Comparison of ENCODE assay signal across 8 cellular contexts in genomic region chr2:235135990-235136561, GRCh38.
DNase-seq lines count a peak whose midpoint lies in the region; ATAC-seq, FAIRE-seq and TF ChIP-seq lines count a peak whose summit lies in the region.

No MANE protein-coding gene starts in this region.

- H3K9me3 ChIP-seq in A549: no peaks in the 10 kb centered on the region

- peak overlapping the region; percentile 47 to 57; a peak in 4 of 6 replicates for H3K27ac ChIP-seq in A549

- TF ChIP-seq CTCF in A549 (IDR thresholded peaks at IDR 0.05) (peak; percentile 81), GM12875 (IDR thresholded peaks at IDR 0.05; ENCODE audit: borderline replicate concordance, insufficient read depth, low read depth, low read length) (peak; percentile 74; the same call in 1 of the 2 replicates), epithelial cell of proximal tubule (conservative IDR thresholded peaks at IDR 0.05; ENCODE audit: low read depth, low read length) (peak; percentile 86)
- peak; percentile 79 for TF ChIP-seq CTCF in activated CD8-positive, alpha-beta T cell treated with anti-CD3 and anti-CD28 coated beads for 36 hours (IDR thresholded peaks at IDR 0.05)

- FAIRE-seq in A549 (lab: Jason Lieb, UNC): no peak

- intact Hi-C loops in activated CD8-positive, alpha-beta T cell treated with anti-CD3 and anti-CD28 coated beads for 36 hours (cut with micrococcal nuclease): loop anchor here (10.0 kb wide), 1 partner anchor 459 kb away; no protein-coding TSS in a partner anchor

- 7% methylated on average over 15 of the region's 19 CpGs for WGBS in A549 (ENCODE audit: missing lambda C conversion rate)

- no peak for TF ChIP-seq EP300 in A549 (IDR thresholded peaks at IDR 0.05)

- H3K27me3 Mint-ChIP-seq in activated CD8-positive, alpha-beta T cell treated with anti-CD3 and anti-CD28 coated beads for 36 hours: peaks cover 15% of the 10 kb centered on the region

- H3K4me1 Mint-ChIP-seq in activated CD8-positive, alpha-beta T cell treated with anti-CD3 and anti-CD28 coated beads for 36 hours (ENCODE audit: low read depth): no peaks in the 10 kb centered on the region

- H3K4me3 Mint-ChIP-seq in activated CD8-positive, alpha-beta T cell treated with anti-CD3 and anti-CD28 coated beads for 36 hours: no peak overlapping the region

- ATAC-seq in A549 (peak; percentile 97 to 99), HG02970 (IDR thresholded peaks at IDR 0.05; ENCODE audit: low FRiP score, unreplicated experiment) (no peak)
- no peak for ATAC-seq in activated CD8-positive, alpha-beta T cell treated with anti-CD3 and anti-CD28 coated beads for 36 hours
- ATAC-seq in stimulated activated naive CD8-positive, alpha-beta T cell treated with anti-CD3 and anti-CD28 coated beads, Interleukin-15, Interleukin-2, amounts not matched to agents 100 U/mL and 50 U/mL, for 24 hours: no peak

- no peak overlapping the region for H3K27ac Mint-ChIP-seq in activated CD8-positive, alpha-beta T cell treated with anti-CD3 and anti-CD28 coated beads for 36 hours

- H3K4me2 ChIP-seq in A549: peak overlapping the region; percentile 62

- POLR2A ChIA-PET in A549 (lab: Yijun Ruan, JAX): no interaction called here
- POLR2A ChIA-PET in activated CD8-positive, alpha-beta T cell treated with anti-CD3 and anti-CD28 coated beads for 36 hours (lab: Charles Lee): no interaction called here

- CTCF ChIA-PET in A549 (lab: Yijun Ruan, JAX): interaction anchor here (0.5 to 17.5 kb wide), 47 partner anchors 9 to 613 kb away, joined by 3 to 205 read pairs (median 4); no protein-coding TSS in a partner anchor
- CTCF ChIA-PET in activated CD8-positive, alpha-beta T cell treated with anti-CD3 and anti-CD28 coated beads for 36 hours (lab: Charles Lee): interaction anchor here (1.0 to 2.3 kb wide), 3 partner anchors 15 to 458 kb away, joined by 3 to 15 read pairs (median 4); no protein-coding TSS in a partner anchor

- H3K4me3 ChIP-seq in A549 (no peak overlapping the region), GM12875 (ENCODE audit: low read depth, low read length) (no peak overlapping the region), epithelial cell of proximal tubule (ENCODE audit: low read depth, low read length) (no peak overlapping the region)

- peak; percentile 92 to 95 for TF ChIP-seq RAD21 in A549 (conservative IDR thresholded peaks at IDR 0.05 in 1 of 2, IDR thresholded peaks at IDR 0.05 in 1 of 2)

- no peak for TF ChIP-seq POLR2A in A549 (IDR thresholded peaks at IDR 0.05; ENCODE audit: low read length)

- DNase-seq in A549 (ENCODE audit: low read depth in 1 of 2, low spot score in 1 of 2) (peak; percentile 78 to 90), NCI-H345 (lab: John Stamatoyannopoulos, UW) (peak; percentile 69), epithelial cell of proximal tubule (ENCODE audit: low read depth) (no peak), mucosa of gallbladder (ENCODE audit: low spot score) (peak; percentile 80)
- DNase-seq in activated CD8-positive, alpha-beta T cell treated with anti-CD3 and anti-CD28 coated beads for 36 hours: peak; percentile 71
- DNase-seq in stimulated activated naive CD8-positive, alpha-beta T cell treated with anti-CD3 and anti-CD28 coated beads, Interleukin-15, Interleukin-2, amounts not matched to agents 100 U/mL and 50 U/mL, for 24 hours: peak; percentile 63

- no peaks in the 10 kb centered on the region for H3K9me3 Mint-ChIP-seq in activated CD8-positive, alpha-beta T cell treated with anti-CD3 and anti-CD28 coated beads for 36 hours

- no peaks in the 10 kb centered on the region for H3K36me3 Mint-ChIP-seq in activated CD8-positive, alpha-beta T cell treated with anti-CD3 and anti-CD28 coated beads for 36 hours (ENCODE audit: low read depth)

- H3K4me1 ChIP-seq in A549: peaks cover 7% of the 10 kb centered on the region; the same call in 2 of the 3 replicates

TF ChIP-seq in A549, 52 proteins besides CTCF, POLR2A, EP300 and RAD21:
- TF ChIP-seq RARB (CRISPR knock-in tag; IDR thresholded peaks at IDR 0.05) (no peak), POLR2AphosphoS2 (conservative IDR thresholded peaks at IDR 0.05; ENCODE audit: low read length) (no peak), CEBPB (IDR thresholded peaks at IDR 0.05) (no peak), REST (IDR thresholded peaks at IDR 0.05) (no peak), EHF (CRISPR knock-in tag; IDR thresholded peaks at IDR 0.05) (no peak), BCL3 (IDR thresholded peaks at IDR 0.05) (no peak), NFE2L2 (conservative IDR thresholded peaks at IDR 0.05; ENCODE audit: low read length) (no peak), NR3C1 (IDR thresholded peaks at IDR 0.05) (no peak), MAZ (IDR thresholded peaks at IDR 0.05; ENCODE audit: borderline replicate concordance, low read depth, low read length) (no peak), SMC3 (IDR thresholded peaks at IDR 0.05) (peak; percentile 99), E2F6 (IDR thresholded peaks at IDR 0.05; ENCODE audit: borderline replicate concordance, low read depth) (peak; percentile 51; the same call in 1 of the 2 replicates), PHF8 (IDR thresholded peaks at IDR 0.05; ENCODE audit: borderline replicate concordance, low read depth) (no peak), CBX8 (IDR thresholded peaks at IDR 0.05) (no peak)
- TF ChIP-seq, protein P1, sequence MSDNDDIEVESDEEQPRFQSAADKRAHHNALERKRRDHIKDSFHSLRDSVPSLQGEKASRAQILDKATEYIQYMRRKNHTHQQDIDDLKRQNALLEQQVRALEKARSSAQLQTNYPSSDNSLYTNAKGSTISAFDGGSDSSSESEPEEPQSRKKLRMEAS (IDR thresholded peaks at IDR 0.05): peak; percentile 84

Comparison
In these comparisons a context has a peak if more than half of its experiments do, and no peak if none do; other contexts are left out.
1. ATAC-seq: peak in A549 (2 of 2); none in activated CD8-positive, alpha-beta T cell treated with anti-CD3 and anti-CD28 coated beads for 36 hours (single experiment), stimulated activated naive CD8-positive, alpha-beta T cell treated with anti-CD3 and anti-CD28 coated beads, Interleukin-15, Interleukin-2, amounts not matched to agents 100 U/mL and 50 U/mL, for 24 hours (single experiment) and HG02970 (single experiment).
2. Peak in every context shown above with its lines, with median percentiles within 50 percentile points of each other: CTCF ChIP-seq.